17 cellular contexts compared by ENCODE assay signal in genomic region chr1:214934035-214934434, GRCh38.
"Had no signal": no experiment of that assay in that cellular context is flagged by ENCODE, and none has a peak within 500 bp of the region (broad histone marks: within the 10 kb centered on the region; RNA-seq: fewer than 3 reads in every experiment).

No MANE protein-coding gene starts in this region.

- H3K27me3 ChIP-seq: breast epithelium, heart right ventricle, pancreas, sigmoid colon, thyroid gland had no signal

- H3K4me1 Mint-ChIP-seq: activated CD4-positive, alpha-beta T cell treated with anti-CD3 and anti-CD28 coated beads, Interleukin-2, amount 10 ng/mL, durations not matched to agents 24 days and 14 days; activated T-helper 17 cell treated with anti-CD3 and anti-CD28 coated beads, Interleukin-2, amount 50 U/mL, for 72 hours; immature natural killer cell; naive thymus-derived CD4-positive, alpha-beta T cell had no signal

- H3K27me3 Mint-ChIP-seq: activated CD4-positive, alpha-beta T cell treated with anti-CD3 and anti-CD28 coated beads, Interleukin-2, amount 10 ng/mL, durations not matched to agents 24 days and 14 days had no signal

- H3K36me3 Mint-ChIP-seq: immature natural killer cell; naive thymus-derived CD4-positive, alpha-beta T cell had no signal

- H3K4me3 ChIP-seq: breast epithelium, heart right ventricle, pancreas, sigmoid colon, thyroid gland had no signal

- H3K4me3 Mint-ChIP-seq: activated CD4-positive, alpha-beta T cell treated with anti-CD3 and anti-CD28 coated beads, Interleukin-2, amount 10 ng/mL, durations not matched to agents 24 days and 14 days; activated CD8-positive, alpha-beta T cell treated with anti-CD3 and anti-CD28 coated beads for 36 hours; activated T-helper 17 cell treated with anti-CD3 and anti-CD28 coated beads, Interleukin-2, amount 50 U/mL, for 72 hours; immature natural killer cell; naive thymus-derived CD4-positive, alpha-beta T cell; T-helper 1 cell treated with Interleukin-12 subunit alpha and Interleukin-12 subunit beta and Interleukin-4 antibody, amounts not matched to agents 30 μg/mL and 1 μg/mL, for 36 hours had no signal

- H3K27ac Mint-ChIP-seq: activated CD4-positive, alpha-beta T cell treated with anti-CD3 and anti-CD28 coated beads, Interleukin-2, amount 10 ng/mL, durations not matched to agents 24 days and 14 days; activated CD8-positive, alpha-beta T cell treated with anti-CD3 and anti-CD28 coated beads for 36 hours; activated T-helper 17 cell treated with anti-CD3 and anti-CD28 coated beads, Interleukin-2, amount 50 U/mL, for 72 hours; immature natural killer cell; naive thymus-derived CD4-positive, alpha-beta T cell; T-helper 1 cell treated with Interleukin-12 subunit alpha and Interleukin-12 subunit beta and Interleukin-4 antibody, amounts not matched to agents 30 μg/mL and 1 μg/mL, for 36 hours had no signal

- H3K9me3 ChIP-seq: breast epithelium, pancreas, sigmoid colon, thyroid gland had no signal

- H3K27ac ChIP-seq: breast epithelium, heart right ventricle, pancreas, sigmoid colon, thyroid gland had no signal

- ATAC-seq: activated CD8-positive, alpha-beta T cell treated with anti-CD3 and anti-CD28 coated beads for 36 hours; activated T-helper 17 cell treated with anti-CD3 and anti-CD28 coated beads, Interleukin-2, amount 50 U/mL, for 72 hours; heart right ventricle; left ventricle myocardium superior; naive thymus-derived CD4-positive, alpha-beta T cell; pancreas had no signal

- H3K4me1 ChIP-seq: breast epithelium, heart right ventricle, pancreas, sigmoid colon, thyroid gland had no signal

- H3K9me3 Mint-ChIP-seq: activated CD4-positive, alpha-beta T cell treated with anti-CD3 and anti-CD28 coated beads, Interleukin-2, amount 10 ng/mL, durations not matched to agents 24 days and 14 days; T-helper 1 cell treated with Interleukin-12 subunit alpha and Interleukin-12 subunit beta and Interleukin-4 antibody, amounts not matched to agents 30 μg/mL and 1 μg/mL, for 36 hours had no signal

- DNase-seq: activated CD4-positive, alpha-beta T cell treated with anti-CD3 and anti-CD28 coated beads, Interleukin-2, amount 10 ng/mL, durations not matched to agents 24 days and 14 days; activated naive CD4-positive, alpha-beta T cell; activated T-cell treated with anti-CD3 and anti-CD28 coated beads, Interleukin-2, amount 50 U/mL, for 1 hour; anterior cingulate cortex; cortex of kidney; heart right ventricle; immature natural killer cell; left ventricle myocardium superior; naive thymus-derived CD4-positive, alpha-beta T cell; pancreas; sigmoid colon; stimulated activated naive CD4-positive, alpha-beta T cell; thyroid gland had no signal

- H3K36me3 ChIP-seq: breast epithelium, heart right ventricle, pancreas, sigmoid colon, thyroid gland had no signal

- FAIRE-seq: pancreas had no signal
